ENCODE assay signal across 1 cellular context in the genomic region with DNA sequence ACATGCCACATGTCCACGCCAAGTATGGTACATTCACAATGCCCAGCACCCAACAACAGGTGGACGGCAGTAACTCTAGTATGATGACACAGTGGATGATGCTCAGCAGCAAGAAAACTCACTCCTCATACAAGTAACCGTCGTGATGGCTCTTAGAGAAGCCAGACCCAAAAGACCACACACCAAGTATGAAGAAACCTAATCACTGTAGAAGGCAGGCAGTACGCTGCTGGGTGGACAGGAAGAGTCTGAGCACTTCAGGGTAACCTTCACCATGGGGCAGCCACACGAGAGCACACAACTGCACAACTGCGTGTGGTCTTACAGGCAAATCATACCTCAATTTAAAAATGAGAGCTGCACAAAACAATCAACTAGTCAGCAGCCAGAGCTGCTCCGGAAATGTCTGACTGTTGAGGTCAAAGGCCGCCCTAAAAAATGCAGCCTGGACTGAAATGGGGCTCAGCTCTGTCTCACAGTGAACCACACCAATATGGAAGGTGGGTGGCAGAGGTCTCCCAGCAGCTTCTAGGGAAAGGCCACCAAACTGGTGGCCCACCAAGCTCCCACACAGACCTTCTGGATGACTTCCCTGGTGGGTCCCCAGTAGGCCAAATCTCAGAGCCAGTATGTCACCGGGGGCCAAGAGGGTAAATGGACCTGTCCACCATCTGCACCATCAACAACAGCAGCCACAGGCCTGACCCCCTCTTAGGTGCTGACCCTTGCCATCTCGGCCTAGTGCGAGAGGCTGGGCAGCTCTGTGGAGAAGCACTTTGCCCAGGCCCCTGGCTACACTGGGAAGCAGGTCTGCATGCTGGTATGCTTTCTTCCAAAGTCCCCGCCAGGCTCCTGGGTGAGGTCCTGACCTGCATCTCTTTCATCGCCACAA.
A peak's percentile ranks its signal among the peaks of the same experiment; 100 is the strongest.
TF ChIP-seq lines count a peak whose summit lies in the region.

No MANE protein-coding gene starts in this region.

TF ChIP-seq in K562, 482 proteins besides CTCF, POLR2A, EP300 and RAD21:
- TF ChIP-seq, protein P1, sequence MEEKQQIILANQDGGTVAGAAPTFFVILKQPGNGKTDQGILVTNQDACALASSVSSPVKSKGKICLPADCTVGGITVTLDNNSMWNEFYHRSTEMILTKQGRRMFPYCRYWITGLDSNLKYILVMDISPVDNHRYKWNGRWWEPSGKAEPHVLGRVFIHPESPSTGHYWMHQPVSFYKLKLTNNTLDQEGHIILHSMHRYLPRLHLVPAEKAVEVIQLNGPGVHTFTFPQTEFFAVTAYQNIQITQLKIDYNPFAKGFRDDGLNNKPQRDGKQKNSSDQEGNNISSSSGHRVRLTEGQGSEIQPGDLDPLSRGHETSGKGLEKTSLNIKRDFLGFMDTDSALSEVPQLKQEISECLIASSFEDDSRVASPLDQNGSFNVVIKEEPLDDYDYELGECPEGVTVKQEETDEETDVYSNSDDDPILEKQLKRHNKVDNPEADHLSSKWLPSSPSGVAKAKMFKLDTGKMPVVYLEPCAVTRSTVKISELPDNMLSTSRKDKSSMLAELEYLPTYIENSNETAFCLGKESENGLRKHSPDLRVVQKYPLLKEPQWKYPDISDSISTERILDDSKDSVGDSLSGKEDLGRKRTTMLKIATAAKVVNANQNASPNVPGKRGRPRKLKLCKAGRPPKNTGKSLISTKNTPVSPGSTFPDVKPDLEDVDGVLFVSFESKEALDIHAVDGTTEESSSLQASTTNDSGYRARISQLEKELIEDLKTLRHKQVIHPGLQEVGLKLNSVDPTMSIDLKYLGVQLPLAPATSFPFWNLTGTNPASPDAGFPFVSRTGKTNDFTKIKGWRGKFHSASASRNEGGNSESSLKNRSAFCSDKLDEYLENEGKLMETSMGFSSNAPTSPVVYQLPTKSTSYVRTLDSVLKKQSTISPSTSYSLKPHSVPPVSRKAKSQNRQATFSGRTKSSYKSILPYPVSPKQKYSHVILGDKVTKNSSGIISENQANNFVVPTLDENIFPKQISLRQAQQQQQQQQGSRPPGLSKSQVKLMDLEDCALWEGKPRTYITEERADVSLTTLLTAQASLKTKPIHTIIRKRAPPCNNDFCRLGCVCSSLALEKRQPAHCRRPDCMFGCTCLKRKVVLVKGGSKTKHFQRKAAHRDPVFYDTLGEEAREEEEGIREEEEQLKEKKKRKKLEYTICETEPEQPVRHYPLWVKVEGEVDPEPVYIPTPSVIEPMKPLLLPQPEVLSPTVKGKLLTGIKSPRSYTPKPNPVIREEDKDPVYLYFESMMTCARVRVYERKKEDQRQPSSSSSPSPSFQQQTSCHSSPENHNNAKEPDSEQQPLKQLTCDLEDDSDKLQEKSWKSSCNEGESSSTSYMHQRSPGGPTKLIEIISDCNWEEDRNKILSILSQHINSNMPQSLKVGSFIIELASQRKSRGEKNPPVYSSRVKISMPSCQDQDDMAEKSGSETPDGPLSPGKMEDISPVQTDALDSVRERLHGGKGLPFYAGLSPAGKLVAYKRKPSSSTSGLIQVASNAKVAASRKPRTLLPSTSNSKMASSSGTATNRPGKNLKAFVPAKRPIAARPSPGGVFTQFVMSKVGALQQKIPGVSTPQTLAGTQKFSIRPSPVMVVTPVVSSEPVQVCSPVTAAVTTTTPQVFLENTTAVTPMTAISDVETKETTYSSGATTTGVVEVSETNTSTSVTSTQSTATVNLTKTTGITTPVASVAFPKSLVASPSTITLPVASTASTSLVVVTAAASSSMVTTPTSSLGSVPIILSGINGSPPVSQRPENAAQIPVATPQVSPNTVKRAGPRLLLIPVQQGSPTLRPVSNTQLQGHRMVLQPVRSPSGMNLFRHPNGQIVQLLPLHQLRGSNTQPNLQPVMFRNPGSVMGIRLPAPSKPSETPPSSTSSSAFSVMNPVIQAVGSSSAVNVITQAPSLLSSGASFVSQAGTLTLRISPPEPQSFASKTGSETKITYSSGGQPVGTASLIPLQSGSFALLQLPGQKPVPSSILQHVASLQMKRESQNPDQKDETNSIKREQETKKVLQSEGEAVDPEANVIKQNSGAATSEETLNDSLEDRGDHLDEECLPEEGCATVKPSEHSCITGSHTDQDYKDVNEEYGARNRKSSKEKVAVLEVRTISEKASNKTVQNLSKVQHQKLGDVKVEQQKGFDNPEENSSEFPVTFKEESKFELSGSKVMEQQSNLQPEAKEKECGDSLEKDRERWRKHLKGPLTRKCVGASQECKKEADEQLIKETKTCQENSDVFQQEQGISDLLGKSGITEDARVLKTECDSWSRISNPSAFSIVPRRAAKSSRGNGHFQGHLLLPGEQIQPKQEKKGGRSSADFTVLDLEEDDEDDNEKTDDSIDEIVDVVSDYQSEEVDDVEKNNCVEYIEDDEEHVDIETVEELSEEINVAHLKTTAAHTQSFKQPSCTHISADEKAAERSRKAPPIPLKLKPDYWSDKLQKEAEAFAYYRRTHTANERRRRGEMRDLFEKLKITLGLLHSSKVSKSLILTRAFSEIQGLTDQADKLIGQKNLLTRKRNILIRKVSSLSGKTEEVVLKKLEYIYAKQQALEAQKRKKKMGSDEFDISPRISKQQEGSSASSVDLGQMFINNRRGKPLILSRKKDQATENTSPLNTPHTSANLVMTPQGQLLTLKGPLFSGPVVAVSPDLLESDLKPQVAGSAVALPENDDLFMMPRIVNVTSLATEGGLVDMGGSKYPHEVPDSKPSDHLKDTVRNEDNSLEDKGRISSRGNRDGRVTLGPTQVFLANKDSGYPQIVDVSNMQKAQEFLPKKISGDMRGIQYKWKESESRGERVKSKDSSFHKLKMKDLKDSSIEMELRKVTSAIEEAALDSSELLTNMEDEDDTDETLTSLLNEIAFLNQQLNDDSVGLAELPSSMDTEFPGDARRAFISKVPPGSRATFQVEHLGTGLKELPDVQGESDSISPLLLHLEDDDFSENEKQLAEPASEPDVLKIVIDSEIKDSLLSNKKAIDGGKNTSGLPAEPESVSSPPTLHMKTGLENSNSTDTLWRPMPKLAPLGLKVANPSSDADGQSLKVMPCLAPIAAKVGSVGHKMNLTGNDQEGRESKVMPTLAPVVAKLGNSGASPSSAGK (IDR thresholded peaks at IDR 0.05): no peak
- TF ChIP-seq NR2C1 (IDR thresholded peaks at IDR 0.05) (no peak), NR2C1 (tag; IDR thresholded peaks at IDR 0.05) (peak; percentile 54)
